ENCODE assay signal across 25 cellular contexts in the genomic region with DNA sequence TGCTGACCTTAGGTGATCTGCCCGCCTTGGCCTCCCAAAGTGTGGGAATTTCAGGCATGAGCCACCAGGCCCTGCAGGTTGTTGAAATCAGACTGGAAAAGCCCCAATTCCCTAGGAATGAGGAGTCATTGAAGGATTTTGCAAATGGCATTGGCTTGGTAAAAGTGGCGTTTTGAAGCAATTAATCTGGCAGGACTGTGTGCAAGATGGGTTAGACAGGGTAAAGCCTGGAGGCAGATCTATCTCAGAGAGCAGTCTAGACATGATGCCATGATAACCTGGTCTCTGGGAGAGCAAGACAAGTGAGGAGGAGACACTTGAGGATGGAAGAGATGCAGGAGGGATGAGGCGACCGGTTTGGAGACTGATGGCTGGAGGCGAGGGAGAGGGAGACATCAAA. TPM values are rescaled to one million over a fixed set of nuclear protein-coding genes. Genes with fewer than 3 reads are reported as not detected.
DNase-seq lines count a peak whose midpoint lies in the region; ATAC-seq and TF ChIP-seq lines count a peak whose summit lies in the region.
"Had no signal": no experiment of that assay in that cellular context is flagged by ENCODE, and none has a peak within 500 bp of the region (broad histone marks: within the 10 kb centered on the region; RNA-seq: fewer than 3 reads in every experiment).

No MANE protein-coding gene starts in this region.

- H4K91ac ChIP-seq in IMR-90 (ENCODE audit: insufficient read depth, low read depth, low read length) (no peak overlapping the region), trophoblast cell (ENCODE audit: low read depth, low read length) (no peak overlapping the region)

- H3K4me1 Mint-ChIP-seq in neural progenitor cell: no peaks in the 10 kb centered on the region
- H3K4me1 Mint-ChIP-seq: CD14-positive monocyte; CD8-positive, alpha-beta memory T cell had no signal

- no peaks in the 10 kb centered on the region for H3K27me3 Mint-ChIP-seq in neural progenitor cell (ENCODE audit: insufficient read depth, low read depth)
- H3K27me3 Mint-ChIP-seq: CD4-positive, alpha-beta T cell had no signal

- no peak overlapping the region for H2BK15ac ChIP-seq in IMR-90 (ENCODE audit: low read depth, low read length)

- no peak overlapping the region for H3K9ac ChIP-seq in IMR-90 (ENCODE audit: low read depth, low read length)
- H3K9ac ChIP-seq in neural progenitor cell: no peak overlapping the region
- no peak overlapping the region for H3K9ac ChIP-seq in trophoblast cell (ENCODE audit: low read length)
- H3K9ac ChIP-seq: BLaER1 treated with 17β-estradiol and CSF1 and Interleukin-3, amounts not matched to agents 10 nM and 100 nM; GM23248 had no signal

- peak overlapping the region; percentile 13 for H3K27ac Mint-ChIP-seq in neural progenitor cell
- H3K27ac Mint-ChIP-seq: CD4-positive, alpha-beta T cell had no signal

- ATAC-seq in IMR-90 (ENCODE audit: low read depth) (no peak), GM21786 (IDR thresholded peaks at IDR 0.05; ENCODE audit: unreplicated experiment) (no peak), left cardiac atrium (no peak)
- ATAC-seq: A549, GM12878 had no signal

- H3K79me2 ChIP-seq in neural progenitor cell (ENCODE audit: low read depth) (no peaks in the 10 kb centered on the region), trophoblast cell (ENCODE audit: control insufficient read depth, insufficient read depth, low read length, poor library complexity) (no peaks in the 10 kb centered on the region)

- no peak overlapping the region for H3K56ac ChIP-seq in IMR-90 (ENCODE audit: extremely low read depth, insufficient read depth, low read length)

- H3K14ac ChIP-seq in IMR-90 (replicated peaks; ENCODE audit: low read depth, low read length): no peak overlapping the region
- H3K14ac ChIP-seq in trophoblast cell (ENCODE audit: low read length): no peak overlapping the region

- CTCF ChIA-PET in IMR-90 (lab: Yijun Ruan, JAX): no interaction called here

- H2AFZ ChIP-seq in IMR-90 (replicated peaks; ENCODE audit: low read length, poor library complexity): peak overlapping the region; percentile 14
- H2AFZ ChIP-seq in neural progenitor cell (replicated peaks): no peak overlapping the region
- H2AFZ ChIP-seq in trophoblast cell (ENCODE audit: insufficient read depth, low read length, poor library complexity): no peak overlapping the region
- H2AFZ ChIP-seq: GM23248 had no signal

- H4K5ac ChIP-seq in IMR-90 (ENCODE audit: low read depth, low read length): no peak overlapping the region

- no peaks in the 10 kb centered on the region for H3K4me1 ChIP-seq in IMR-90 (ENCODE audit: control insufficient read depth, insufficient read depth, low read length)
- H3K4me1 ChIP-seq in neural progenitor cell: no peaks in the 10 kb centered on the region
- no peaks in the 10 kb centered on the region for H3K4me1 ChIP-seq in trophoblast cell (ENCODE audit: control insufficient read depth in 1 of 2, insufficient read depth in 2 of 2, low read length in 2 of 2)
- H3K4me1 ChIP-seq: A549; BE2C; BLaER1 treated with 17β-estradiol and CSF1 and Interleukin-3, amounts not matched to agents 10 nM and 100 nM had no signal

- 88% methylated on average over 5 of the region's 5 CpGs; no CpG with 5 or more reads in 1 of the 2 experiments for WGBS in IMR-90 (ENCODE audit: extremely low coverage in 2 of 2, insufficient read length in 1 of 2), 2 experiments
- no CpG with 5 or more reads among the region's 5 CpGs for WGBS in trophoblast cell (ENCODE audit: extremely low coverage, insufficient coverage, insufficient read length)

- H3K4me3 ChIP-seq in IMR-90 (ENCODE audit: insufficient read depth, low read depth, low read length) (no peak overlapping the region), neural progenitor cell (no peak overlapping the region), trophoblast cell (ENCODE audit: low read depth, low read length) (no peak overlapping the region)
- H3K4me3 ChIP-seq: A549; BLaER1 treated with 17β-estradiol and CSF1 and Interleukin-3, amounts not matched to agents 10 nM and 100 nM; GM12878; GM23248 had no signal

- no TSS peak for BruUV-seq in IMR-90 (replicated peaks; lab: Mats Ljungman, UMichigan)

- DNase-seq in IMR-90 (no peak), islet precursor cell (peak; percentile 60), neural progenitor cell (ENCODE audit: low spot score) (no peak), trophoblast cell (peak; percentile 89 to 93), 8988T (no peak), middle frontal gyrus (ENCODE audit: extremely low spot score, low spot score) (no peak), left cardiac atrium (no peak)
- DNase-seq: ACHN; AML-193; BE2C; CD4-positive, alpha-beta T cell; CD8-positive, alpha-beta memory T cell; DMS 273 treated with DMSO at 0.1 percent for 48 hours; DMS79; EL; GDM1; GM23248; H7; HCEC 1CT had no signal

- no peak overlapping the region for H2AK9ac ChIP-seq in IMR-90 (replicated peaks; ENCODE audit: low read depth, low read length, poor library complexity)

- intact Hi-C loops in IMR-90 (cut with micrococcal nuclease) (no loop called here), left cardiac atrium (cut with DNase I) (no loop called here)

- H4K20me1 ChIP-seq in IMR-90 (ENCODE audit: insufficient read depth, low read length): no peaks in the 10 kb centered on the region
- no peaks in the 10 kb centered on the region for H4K20me1 ChIP-seq in neural progenitor cell (ENCODE audit: low read depth)
- H4K20me1 ChIP-seq: BLaER1 treated with 17β-estradiol and CSF1 and Interleukin-3, amounts not matched to agents 10 nM and 100 nM had no signal

- no peaks in the 10 kb centered on the region for H3K27me3 ChIP-seq in IMR-90 (ENCODE audit: control insufficient read depth, insufficient read depth, low read length)
- no peaks in the 10 kb centered on the region for H3K27me3 ChIP-seq in neural progenitor cell
- H3K27me3 ChIP-seq in trophoblast cell (ENCODE audit: insufficient read depth, low read length): no peaks in the 10 kb centered on the region
- H3K27me3 ChIP-seq: BE2C; BLaER1 treated with 17β-estradiol and CSF1 and Interleukin-3, amounts not matched to agents 10 nM and 100 nM had no signal

- in situ Hi-C loops in IMR-90 (cut with MboI; ENCODE audit: low sequenced_read_pairs): no loop called here

- POLR2A ChIA-PET in IMR-90 (lab: Charles Lee; ENCODE audit: unreplicated experiment): no interaction called here

- no peak overlapping the region for H3K18ac ChIP-seq in IMR-90 (ENCODE audit: low read depth, low read length)
- H3K18ac ChIP-seq in trophoblast cell (ENCODE audit: low read length): no peak overlapping the region

- H2AK5ac ChIP-seq in IMR-90 (ENCODE audit: low read depth, low read length) (no peak overlapping the region; the same call in 1 of the 2 replicates), trophoblast cell (ENCODE audit: low read length) (no peak overlapping the region)

- no peak overlapping the region for H3K27ac ChIP-seq in IMR-90 (ENCODE audit: insufficient read depth, low read length)
- no peak overlapping the region for H3K27ac ChIP-seq in neural progenitor cell
- no peak overlapping the region for H3K27ac ChIP-seq in trophoblast cell (ENCODE audit: low read depth, low read length)
- H3K27ac ChIP-seq: 22Rv1; A549; BLaER1 treated with 17β-estradiol and CSF1 and Interleukin-3, amounts not matched to agents 10 nM and 100 nM; GM23248 had no signal

- no peak overlapping the region for H2BK20ac ChIP-seq in IMR-90 (ENCODE audit: low read depth, low read length)

- H3K36me3 Mint-ChIP-seq in neural progenitor cell: no peaks in the 10 kb centered on the region
- H3K36me3 Mint-ChIP-seq: CD14-positive monocyte; CD8-positive, alpha-beta memory T cell had no signal

- H3K4me3 Mint-ChIP-seq in neural progenitor cell: no peak overlapping the region
- H3K4me3 Mint-ChIP-seq: CD14-positive monocyte; CD4-positive, alpha-beta T cell; CD8-positive, alpha-beta memory T cell had no signal

- no peak for TF ChIP-seq RAD21 in IMR-90 (IDR thresholded peaks at IDR 0.05; ENCODE audit: low read length)

- TF ChIP-seq CTCF in IMR-90 (conservative IDR thresholded peaks at IDR 0.05; ENCODE audit: low read depth, low read length) (no peak), neural progenitor cell (IDR thresholded peaks at IDR 0.05) (no peak)

- H3K79me1 ChIP-seq in IMR-90 (ENCODE audit: low read depth in 1 of 2, low read length in 2 of 2) (no peaks in the 10 kb centered on the region), trophoblast cell (ENCODE audit: low read length) (no peaks in the 10 kb centered on the region)

- H3K36me3 ChIP-seq in IMR-90 (ENCODE audit: control insufficient read depth, insufficient read depth, low read length) (no peaks in the 10 kb centered on the region), neural progenitor cell (no peaks in the 10 kb centered on the region), trophoblast cell (ENCODE audit: control insufficient read depth in 1 of 2, insufficient read depth in 2 of 2, low read length in 2 of 2) (no peaks in the 10 kb centered on the region)
- H3K36me3 ChIP-seq: BE2C; BLaER1 treated with 17β-estradiol and CSF1 and Interleukin-3, amounts not matched to agents 10 nM and 100 nM had no signal

- H3F3A ChIP-seq in neural progenitor cell (ENCODE audit: low read depth): no peaks in the 10 kb centered on the region

- H3K4ac ChIP-seq in IMR-90 (ENCODE audit: low read depth, low read length) (no peak overlapping the region), trophoblast cell (ENCODE audit: low read depth, low read length) (no peak overlapping the region)

- H2BK120ac ChIP-seq in IMR-90 (ENCODE audit: low read depth, low read length) (no peak overlapping the region), trophoblast cell (ENCODE audit: insufficient read depth, low read length, poor library complexity) (no peak overlapping the region)

- H2BK5ac ChIP-seq in IMR-90 (ENCODE audit: low read depth, low read length, poor library complexity, severe bottlenecking) (no peak overlapping the region), trophoblast cell (ENCODE audit: low read depth, low read length, poor library complexity) (no peak overlapping the region)

- H3K23ac ChIP-seq in IMR-90 (ENCODE audit: low read depth, low read length) (no peak overlapping the region), trophoblast cell (ENCODE audit: low read length) (no peak overlapping the region)

- no peak for TF ChIP-seq POLR2A in IMR-90 (IDR thresholded peaks at IDR 0.05; ENCODE audit: low read depth, low read length)

- H2BK12ac ChIP-seq in trophoblast cell (ENCODE audit: low read length): no peak overlapping the region

- H3K4me2 ChIP-seq in IMR-90 (ENCODE audit: low read depth, low read length) (no peak overlapping the region), neural progenitor cell (no peak overlapping the region), trophoblast cell (ENCODE audit: low read length) (no peak overlapping the region)
- H3K4me2 ChIP-seq: A549; BLaER1 treated with 17β-estradiol and CSF1 and Interleukin-3, amounts not matched to agents 10 nM and 100 nM had no signal

- H3K9me3 ChIP-seq in IMR-90 (ENCODE audit: control insufficient read depth, insufficient read depth, low read length): no peaks in the 10 kb centered on the region
- no peaks in the 10 kb centered on the region for H3K9me3 ChIP-seq in neural progenitor cell (ENCODE audit: low read depth)
- no peaks in the 10 kb centered on the region for H3K9me3 ChIP-seq in trophoblast cell (ENCODE audit: insufficient read depth, low read depth, low read length)
- H3K9me3 ChIP-seq: A549; BE2C; BLaER1 treated with 17β-estradiol and CSF1 and Interleukin-3, amounts not matched to agents 10 nM and 100 nM had no signal

- no peaks in the 10 kb centered on the region for H3K9me3 Mint-ChIP-seq in neural progenitor cell
- H3K9me3 Mint-ChIP-seq: CD4-positive, alpha-beta T cell; CD8-positive, alpha-beta memory T cell had no signal

- dilution Hi-C loops in IMR-90 (cut with HindIII; ENCODE audit: low sequenced_read_pairs, unreplicated experiment): no loop called here

- no peak overlapping the region for H4K12ac ChIP-seq in trophoblast cell (ENCODE audit: low read depth, low read length)

- H3K9me1 ChIP-seq in IMR-90 (ENCODE audit: insufficient read depth, low read length): no peaks in the 10 kb centered on the region

- H4K8ac ChIP-seq in IMR-90 (ENCODE audit: low read depth in 2 of 2, low read length in 2 of 2) (no peak overlapping the region), trophoblast cell (ENCODE audit: low read depth, low read length) (no peak overlapping the region)

RNA-seq across cellular contexts. Expression of a gene that starts 45.7 kb away (rescaled TPM):
- total RNA-seq in IMR-90 (2012; rRNA removed) (34.6 and 39.2 TPM in 2 replicates), neural progenitor cell (ENCODE audit: low replicate concordance) (84.1 and 114 TPM in 2 replicates), left cardiac atrium (10 to 100 TPM; 65.5 to 77.8 TPM)
- 40.0 and 49.4 TPM in 2 replicates for polyA plus RNA-seq in IMR-90 (2012; rRNA removed)
- 56.6 and 107 TPM in 2 replicates for polyA plus RNA-seq in IMR-90 (2012; cell fraction: cytosol; rRNA removed)
- polyA plus RNA-seq in IMR-90 (2012; cell fraction: nucleus; rRNA removed; ENCODE audit: low replicate concordance): 23.4 and 92.0 TPM in 2 replicates
- 125 and 132 TPM in 2 replicates for polyA plus RNA-seq in trophoblast cell (2013)

RNA-seq across cellular contexts. Expression of a gene that starts 52.7 kb away (rescaled TPM):
- total RNA-seq in IMR-90 (2012; rRNA removed): 19.4 and 26.3 TPM in 2 replicates
- polyA plus RNA-seq in IMR-90 (2012; rRNA removed): 27.2 and 28.2 TPM in 2 replicates
- 16.4 and 33.4 TPM in 2 replicates for polyA plus RNA-seq in IMR-90 (2012; cell fraction: cytosol; rRNA removed)
- 20.6 and 23.4 TPM in 2 replicates for polyA plus RNA-seq in IMR-90 (2012; cell fraction: nucleus; rRNA removed; ENCODE audit: low replicate concordance)
- 26.9 and 32.3 TPM in 2 replicates for total RNA-seq in neural progenitor cell (ENCODE audit: low replicate concordance)
- 11.6 and 11.8 TPM in 2 replicates for polyA plus RNA-seq in trophoblast cell (2013)
- 10 to 100 TPM; 16.0 to 16.2 TPM for total RNA-seq in left cardiac atrium

Comparison
In these comparisons a context has a peak if more than half of its experiments do, and no peak if none do; other contexts are left out.
1. DNase-seq: peak in islet precursor cell (single experiment) and trophoblast cell (2 of 2); none in IMR-90 (single experiment), neural progenitor cell (single experiment), 8988T (single experiment), middle frontal gyrus (single experiment) and left cardiac atrium (single experiment).